ENCODE assay signal across 8 cellular contexts in the genomic region with DNA sequence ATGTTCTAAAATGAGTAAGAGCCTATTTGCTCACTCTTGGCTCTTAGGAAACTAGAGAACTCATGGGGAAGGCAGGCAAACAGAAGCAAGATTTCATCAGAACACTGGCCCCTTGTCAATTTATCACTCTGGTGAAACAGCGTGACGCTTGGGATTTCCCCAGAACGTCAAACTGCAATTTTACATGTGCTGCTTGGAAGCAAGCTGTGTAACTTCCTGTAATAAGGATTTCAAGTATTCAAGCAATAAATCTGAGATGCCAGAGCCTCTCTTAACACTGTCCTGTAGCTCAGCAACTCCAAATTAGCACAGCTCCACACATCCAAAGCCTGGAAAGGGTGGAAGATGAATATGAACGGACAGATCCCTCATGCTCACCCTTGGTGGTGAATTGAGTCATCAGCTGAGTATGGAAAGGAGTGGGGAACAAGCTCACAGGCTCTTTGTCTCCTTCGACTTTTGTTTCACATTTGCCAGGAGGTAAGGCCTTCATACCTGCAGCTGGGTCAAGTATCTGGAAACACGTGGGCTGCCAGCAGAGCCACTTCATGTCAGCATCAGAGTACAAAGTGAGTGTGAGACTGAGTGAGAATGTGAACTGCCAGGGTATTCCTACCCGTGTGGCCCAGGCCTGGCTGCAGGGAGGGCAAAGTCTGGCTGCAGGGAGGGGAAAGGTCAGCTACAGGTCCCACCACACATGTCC.
DNase-seq lines count a peak whose midpoint lies in the region; ATAC-seq and TF ChIP-seq lines count a peak whose summit lies in the region.

No MANE protein-coding gene starts in this region.

- peak overlapping the region; percentile 92 for H3K9ac ChIP-seq in mammary epithelial cell (ENCODE audit: insufficient read depth, low read length)

- DNase-seq in DMS153 (lab: John Stamatoyannopoulos, UW) = peak; percentile 52
- peak; percentile 99 for DNase-seq in mammary epithelial cell
- peak; percentile 45 to 49 for DNase-seq in memory B cell (ENCODE audit: low spot score in 2 of 2)
- peak; percentile 82 for DNase-seq in stimulated activated CD8-positive, alpha-beta memory T cell treated with anti-CD3 and anti-CD28 coated beads, Interleukin-4, amount 100 ng/mL, for 48 hours
- no peak for DNase-seq in progenitor cell of endocrine pancreas (ENCODE audit: low spot score, unreplicated experiment)

- TF ChIP-seq CTCF in mammary epithelial cell (conservative IDR thresholded peaks at IDR 0.05 in 1 of 2, IDR thresholded peaks at IDR 0.05 in 1 of 2; ENCODE audit: extremely low read depth in 1 of 2, insufficient read depth in 1 of 2, low read depth in 1 of 2, low read length in 2 of 2) (no peak), progenitor cell of endocrine pancreas (IDR thresholded peaks at IDR 0.05; ENCODE audit: unreplicated experiment) (no peak)

- no peaks in the 10 kb centered on the region for H3K27me3 ChIP-seq in mammary epithelial cell (ENCODE audit: insufficient read depth, low read length)

- CTCF ChIA-PET in mammary epithelial cell (lab: Charles Lee; ENCODE audit: low non-redundant PET) = interaction anchor here (0.6 kb wide), 2 partner anchors 37 to 209 kb away, joined by 3 to 5 read pairs; no protein-coding TSS in a partner anchor

- H3K36me3 ChIP-seq in mammary epithelial cell (ENCODE audit: insufficient read depth, low read length) = no peaks in the 10 kb centered on the region

- peak overlapping the region in 1 of 3 experiments; percentile 23 for H3K4me3 ChIP-seq in mammary epithelial cell (replicated peaks in 1 of 3; ENCODE audit: insufficient read depth in 1 of 3, low read depth in 2 of 3, low read length in 3 of 3)

- intact Hi-C loops in mammary epithelial cell (cut with micrococcal nuclease) = loop anchor here (1.0 kb wide), 3 partner anchors 37 to 140 kb away; no protein-coding TSS in a partner anchor

- H2AFZ ChIP-seq in mammary epithelial cell (ENCODE audit: low read depth, low read length) = peak overlapping the region; percentile 84

- H3K4me1 ChIP-seq in mammary epithelial cell (ENCODE audit: insufficient read depth, low read length) = peaks cover 45% of the 10 kb centered on the region

- no peaks in the 10 kb centered on the region for H3K79me2 ChIP-seq in mammary epithelial cell (ENCODE audit: insufficient read depth, low read length)

- H3K4me1 Mint-ChIP-seq in T-helper 1 cell treated with Interleukin-12 subunit alpha and Interleukin-12 subunit beta and Interleukin-4 antibody, amounts not matched to agents 30 μg/mL and 1 μg/mL, for 36 hours (ENCODE audit: low read depth) = peaks cover 47% of the 10 kb centered on the region
- H3K4me1 Mint-ChIP-seq in memory B cell (peaks cover 13% of the 10 kb centered on the region), progenitor cell of endocrine pancreas (ENCODE audit: low read depth) (peaks cover 16% of the 10 kb centered on the region)

- H3K4me3 Mint-ChIP-seq in T-helper 1 cell treated with Interleukin-12 subunit alpha and Interleukin-12 subunit beta and Interleukin-4 antibody, amounts not matched to agents 30 μg/mL and 1 μg/mL, for 36 hours = peak overlapping the region; percentile 23
- peak overlapping the region; percentile 6 for H3K4me3 Mint-ChIP-seq in memory B cell
- H3K4me3 Mint-ChIP-seq in progenitor cell of endocrine pancreas (ENCODE audit: low read depth) = no peak overlapping the region

- no peaks in the 10 kb centered on the region for H3K27me3 Mint-ChIP-seq in T-helper 1 cell treated with Interleukin-12 subunit alpha and Interleukin-12 subunit beta and Interleukin-4 antibody, amounts not matched to agents 30 μg/mL and 1 μg/mL, for 36 hours (ENCODE audit: low read depth)
- H3K27me3 Mint-ChIP-seq in memory B cell (no peaks in the 10 kb centered on the region), progenitor cell of endocrine pancreas (no peaks in the 10 kb centered on the region)

- TSS peak; percentile 85 for BruUV-seq in mammary epithelial cell (replicated peaks; lab: Mats Ljungman, UMichigan)

- peak overlapping the region; percentile 80 for H3K4me2 ChIP-seq in mammary epithelial cell (ENCODE audit: insufficient read depth, low read depth, low read length)

- no peaks in the 10 kb centered on the region for H3K9me3 ChIP-seq in mammary epithelial cell (replicated peaks; ENCODE audit: insufficient read depth, low read length)

- no peaks in the 10 kb centered on the region for H3K9me3 Mint-ChIP-seq in T-helper 1 cell treated with Interleukin-12 subunit alpha and Interleukin-12 subunit beta and Interleukin-4 antibody, amounts not matched to agents 30 μg/mL and 1 μg/mL, for 36 hours
- H3K9me3 Mint-ChIP-seq in memory B cell (no peaks in the 10 kb centered on the region), progenitor cell of endocrine pancreas (ENCODE audit: low read depth) (no peaks in the 10 kb centered on the region)

- no peaks in the 10 kb centered on the region for H3K36me3 Mint-ChIP-seq in T-helper 1 cell treated with Interleukin-12 subunit alpha and Interleukin-12 subunit beta and Interleukin-4 antibody, amounts not matched to agents 30 μg/mL and 1 μg/mL, for 36 hours (ENCODE audit: low read depth)
- no peaks in the 10 kb centered on the region for H3K36me3 Mint-ChIP-seq in memory B cell
- H3K36me3 Mint-ChIP-seq in progenitor cell of endocrine pancreas (ENCODE audit: insufficient read depth) = no peaks in the 10 kb centered on the region

- ATAC-seq in GM19468 (IDR thresholded peaks at IDR 0.05; ENCODE audit: extremely low read depth, unreplicated experiment) (peak; percentile 85), HG03571 (IDR thresholded peaks at IDR 0.05; ENCODE audit: unreplicated experiment) (peak; percentile 87), memory B cell (ENCODE audit: low read depth) (peak; percentile 91)

- dilution Hi-C loops in mammary epithelial cell (cut with HindIII; ENCODE audit: low sequenced_read_pairs) = no loop called here

- peak overlapping the region; percentile 99 for H3K27ac ChIP-seq in mammary epithelial cell (ENCODE audit: insufficient read depth, low read depth, low read length)

- H4K20me1 ChIP-seq in mammary epithelial cell (ENCODE audit: insufficient read depth, low read length) = no peaks in the 10 kb centered on the region

- H3K27ac Mint-ChIP-seq in T-helper 1 cell treated with Interleukin-12 subunit alpha and Interleukin-12 subunit beta and Interleukin-4 antibody, amounts not matched to agents 30 μg/mL and 1 μg/mL, for 36 hours = peak overlapping the region; percentile 75
- H3K27ac Mint-ChIP-seq in memory B cell (peak overlapping the region; percentile 85), progenitor cell of endocrine pancreas (no peak overlapping the region)

- in situ Hi-C loops in mammary epithelial cell (cut with MboI; ENCODE audit: low sequenced_read_pairs in 2 of 2) = loop anchor here in 1 of 2 donors (10.0 kb wide), 1 partner anchor 140 kb away; a partner anchor contains a TSS

- 5% methylated on average over 7 of the region's 7 CpGs for WGBS in mammary epithelial cell (ENCODE audit: low coverage, missing lambda C conversion rate)
